18 cellular contexts compared by ENCODE assay signal in genomic region chr15:71715914-71716313, GRCh38.
"Had no signal": no experiment of that assay in that cellular context is flagged by ENCODE, and none has a peak within 500 bp of the region (broad histone marks: within the 10 kb centered on the region; RNA-seq: fewer than 3 reads in every experiment).

No MANE protein-coding gene starts in this region.

- H3K9me3 ChIP-seq: left lung, tibial nerve had no signal

- DNase-seq: activated CD4-positive, alpha-beta T cell treated with anti-CD3 and anti-CD28 coated beads, Interleukin-2, amount 10 ng/mL, durations not matched to agents 7 days and 5 days; activated CD4-positive, CD25-positive, alpha-beta regulatory T cell treated with anti-CD3 and anti-CD28 coated beads, Interleukin-2, amount 50 U/mL, for 72 hours; activated CD8-positive, alpha-beta memory T cell treated with anti-CD3 and anti-CD28 coated beads, Interleukin-2, amount 10 ng/mL, durations not matched to agents 7 days and 5 days; activated CD8-positive, alpha-beta T cell treated with anti-CD3 and anti-CD28 coated beads for 36 hours; activated effector memory CD4-positive, alpha-beta T cell treated with anti-CD3 and anti-CD28 coated beads, Interleukin-2, amount 50 U/mL, for 16 hours; activated naive CD4-positive, alpha-beta T cell treated with anti-CD3 and anti-CD28 coated beads, Interleukin-2, amount 10 ng/mL, durations not matched to agents 7 days and 5 days; activated T-cell treated with anti-CD3 and anti-CD28 coated beads for 4 hours; central memory CD4-positive, alpha-beta T cell; dorsolateral prefrontal cortex; effector memory CD8-positive, alpha-beta T cell; kidney; left lung; naive thymus-derived CD8-positive, alpha-beta T cell; stimulated activated CD4-positive, alpha-beta T cell treated with anti-CD3 and anti-CD28 coated beads, Interleukin-1b, Interleukin-23, amount 100 ng/mL, for 48 hours; T-cell; WERI-Rb-1 had no signal

- H3K9ac ChIP-seq: neural progenitor cell had no signal

- H3K27ac ChIP-seq: dorsolateral prefrontal cortex, neural progenitor cell, WERI-Rb-1 had no signal

- H3K27me3 ChIP-seq: dorsolateral prefrontal cortex, left lung, neural progenitor cell, tibial nerve had no signal

- H3K36me3 ChIP-seq: left lung, neural progenitor cell, tibial nerve, WERI-Rb-1 had no signal

- H3K4me3 ChIP-seq: dorsolateral prefrontal cortex, left lung, neural progenitor cell, tibial nerve had no signal

- H2AFZ ChIP-seq: neural progenitor cell had no signal

- ATAC-seq: activated CD8-positive, alpha-beta memory T cell treated with anti-CD3 and anti-CD28 coated beads, Interleukin-2, amount 10 ng/mL, durations not matched to agents 7 days and 5 days; activated CD8-positive, alpha-beta T cell treated with anti-CD3 and anti-CD28 coated beads for 36 hours; effector memory CD8-positive, alpha-beta T cell; left lung; naive thymus-derived CD8-positive, alpha-beta T cell; T-cell had no signal

- H3K4me1 ChIP-seq: left lung had no signal

- H3K4me2 ChIP-seq: neural progenitor cell had no signal
